In the genomic region with DNA sequence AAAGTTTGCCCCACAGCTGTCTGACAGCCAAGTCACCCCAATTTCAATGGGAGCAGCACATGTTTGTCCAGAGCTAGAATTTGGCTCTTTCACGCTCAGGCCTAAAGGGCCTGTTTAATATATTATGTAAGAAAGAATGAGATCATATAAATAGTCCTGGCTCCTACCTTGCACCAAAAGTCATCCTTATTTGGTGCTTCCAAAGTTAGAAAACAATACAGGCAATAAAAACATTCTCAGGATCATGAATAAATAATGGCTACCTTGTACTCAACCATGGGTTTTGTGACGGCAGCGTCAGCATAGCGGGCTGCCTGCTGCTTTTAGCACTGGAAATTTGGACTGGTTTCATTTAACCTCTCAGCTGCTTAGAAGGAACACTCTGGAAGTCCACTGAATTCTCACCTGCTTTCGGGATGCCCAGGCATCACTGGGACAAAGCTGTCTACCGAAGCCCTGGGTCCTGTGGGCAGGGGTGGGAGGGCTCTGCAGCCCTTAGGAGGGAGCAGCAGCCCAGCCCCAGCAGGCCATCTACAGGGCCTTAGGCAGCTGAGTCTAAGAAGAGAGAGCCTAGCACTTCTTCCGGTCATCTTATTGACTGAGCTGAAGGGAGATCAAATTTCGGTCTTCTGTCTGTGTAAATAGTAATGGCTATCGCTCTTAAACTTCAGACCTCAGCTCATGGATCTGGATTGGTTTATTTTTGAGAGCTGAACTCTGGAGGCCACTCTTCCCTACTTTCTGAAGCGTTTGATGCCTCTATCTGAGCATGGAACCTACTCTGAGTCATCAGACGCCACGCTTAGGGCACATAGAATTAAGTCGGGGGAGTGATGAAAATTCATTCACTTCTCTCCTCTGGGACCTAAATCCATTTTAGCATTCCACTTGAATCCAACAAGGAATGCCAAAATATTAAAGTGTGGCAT, we compare ENCODE assay signal across 11 cellular contexts.
A peak's percentile ranks its signal among the peaks of the same experiment; 100 is the strongest.
DNase-seq lines count a peak whose midpoint lies in the region; ATAC-seq and TF ChIP-seq lines count a peak whose summit lies in the region.
"Had no signal": no experiment of that assay in that cellular context is flagged by ENCODE, and none has a peak within 500 bp of the region (broad histone marks: within the 10 kb centered on the region; RNA-seq: fewer than 3 reads in every experiment).

No MANE protein-coding gene starts in this region.

- intact Hi-C loops in Right ventricle myocardium inferior (cut with DNase I) (no loop called here), cardiac septum (cut with DNase I) (no loop called here), aorta (cut with DNase I) (no loop called here)

- H3K27me3 ChIP-seq in aorta (ENCODE audit: control insufficient read depth in 1 of 2, insufficient read depth in 2 of 2, low read length in 1 of 2), result no peaks in the 10 kb centered on the region

- H3K27me3 Mint-ChIP-seq in nephron (ENCODE audit: low read depth), result no peaks in the 10 kb centered on the region
- H3K27me3 Mint-ChIP-seq: activated B cell treated with CpG ODN at 0.5 μM for 24 hours had no signal

- DNase-seq in Right ventricle myocardium inferior (ENCODE audit: missing footprints) (no peak), cardiac septum (ENCODE audit: low spot score) (no peak), fibroblast of pulmonary artery (ENCODE audit: low read depth) (peak; percentile 38), aorta (no peak), medulla oblongata (ENCODE audit: extremely low spot score) (no peak), COLO668 (lab: John Stamatoyannopoulos, UW; ENCODE audit: unreplicated experiment) (no peak)
- DNase-seq: activated B cell treated with CpG ODN at 0.5 μM for 24 hours, left cardiac atrium, NCI-H1048 had no signal

- no peaks in the 10 kb centered on the region for H3K9me3 Mint-ChIP-seq in nephron
- H3K9me3 Mint-ChIP-seq: activated B cell treated with CpG ODN at 0.5 μM for 24 hours had no signal

- H3K4me3 ChIP-seq in fibroblast of pulmonary artery (replicated peaks; ENCODE audit: low read depth, low read length), result no peak overlapping the region
- no peak overlapping the region for H3K4me3 ChIP-seq in aorta (ENCODE audit: low read length in 2 of 2)

- WGBS in aorta, 2 donors, result 7 to 11% methylated on average over 13 of the region's 13 CpGs

- peak overlapping the region; percentile 21 to 90 (median 89) for H3K27ac Mint-ChIP-seq in nephron
- H3K27ac Mint-ChIP-seq: activated B cell treated with CpG ODN at 0.5 μM for 24 hours had no signal

- no peaks in the 10 kb centered on the region for H3K36me3 Mint-ChIP-seq in nephron (ENCODE audit: low read depth)

- ATAC-seq in Right ventricle myocardium inferior (peak; percentile 4), aorta (ENCODE audit: low FRiP score) (peak; percentile 48)
- ATAC-seq in activated CD4-positive, CD25-positive, alpha-beta regulatory T cell treated with anti-CD3 and anti-CD28 coated beads, Interleukin-2, amount 50 U/mL, for 24 hours, result no peak

- peaks cover 90% of the 10 kb centered on the region for H3K4me1 Mint-ChIP-seq in nephron
- H3K4me1 Mint-ChIP-seq: activated B cell treated with CpG ODN at 0.5 μM for 24 hours had no signal

- H3K4me3 Mint-ChIP-seq in nephron, result peak overlapping the region in 1 of 3 experiments; percentile 45
- H3K4me3 Mint-ChIP-seq: activated B cell treated with CpG ODN at 0.5 μM for 24 hours had no signal

- H3K4me1 ChIP-seq in aorta (ENCODE audit: control insufficient read depth in 1 of 2, insufficient read depth in 2 of 2, low read length in 2 of 2), result peaks cover 7 to 14% of the 10 kb centered on the region in 2 donors

- no peaks in the 10 kb centered on the region for H3K9me3 ChIP-seq in aorta (ENCODE audit: control insufficient read depth, low read length)

- H3K36me3 ChIP-seq in aorta (ENCODE audit: control insufficient read depth in 1 of 2, insufficient read depth in 2 of 2, low read length in 1 of 2), result no peaks in the 10 kb centered on the region

- TF ChIP-seq CTCF in fibroblast of pulmonary artery (IDR thresholded peaks at IDR 0.05; ENCODE audit: low read length, missing control alignments) (no peak), nephron (IDR thresholded peaks at IDR 0.05; ENCODE audit: unreplicated experiment in 3 of 3) (no peak)

- peak overlapping the region; percentile 63 to 99 for H3K27ac ChIP-seq in aorta (ENCODE audit: low read depth in 1 of 2, low read length in 2 of 2)

Comparison
In these comparisons a context has a peak if more than half of its experiments do, and no peak if none do; other contexts are left out.
1. ATAC-seq: peak in Right ventricle myocardium inferior (single experiment) and aorta (single experiment); none in activated CD4-positive, CD25-positive, alpha-beta regulatory T cell treated with anti-CD3 and anti-CD28 coated beads, Interleukin-2, amount 50 U/mL, for 24 hours (0 of 2).